22 cellular contexts compared by ENCODE assay signal in genomic region chr5:76197726-76198125, GRCh38.
DNase-seq lines count a peak whose midpoint lies in the region; ATAC-seq, FAIRE-seq and TF ChIP-seq lines count a peak whose summit lies in the region.
"Had no signal": no experiment of that assay in that cellular context is flagged by ENCODE, and none has a peak within 500 bp of the region (broad histone marks: within the 10 kb centered on the region; RNA-seq: fewer than 3 reads in every experiment).

No MANE protein-coding gene starts in this region.

- H3K27me3 Mint-ChIP-seq in GM23338 (ENCODE audit: insufficient read depth, low read depth, poor library complexity) (peaks cover 2% of the 10 kb centered on the region), endodermal cell (ENCODE audit: insufficient read depth) (no peaks in the 10 kb centered on the region)
- H3K27me3 Mint-ChIP-seq in activated CD4-positive, alpha-beta T cell treated with anti-CD3 and anti-CD28 coated beads, Interleukin-2, amount 10 ng/mL, durations not matched to agents 7 days and 5 days: peaks cover 15% of the 10 kb centered on the region

- no peak for ATAC-seq in GM23338
- no peak for ATAC-seq in sciatic nerve
- ATAC-seq: CD8-positive, alpha-beta T cell; HCT116 had no signal

- peaks cover 49% of the 10 kb centered on the region for H3K4me1 Mint-ChIP-seq in GM23338
- H3K4me1 Mint-ChIP-seq in endodermal cell: peaks cover 31% of the 10 kb centered on the region
- peaks cover 6% of the 10 kb centered on the region for H3K4me1 Mint-ChIP-seq in activated CD4-positive, alpha-beta T cell treated with anti-CD3 and anti-CD28 coated beads, Interleukin-2, amount 10 ng/mL, durations not matched to agents 7 days and 5 days
- H3K4me1 Mint-ChIP-seq: B cell had no signal

- peaks cover 49% of the 10 kb centered on the region for H3K4me1 ChIP-seq in GM23338 (ENCODE audit: insufficient read depth)
- H3K4me1 ChIP-seq in endodermal cell (ENCODE audit: control insufficient read depth, insufficient read depth, low read length): peaks cover 8% of the 10 kb centered on the region
- H3K4me1 ChIP-seq in small intestine (ENCODE audit: control insufficient read depth in 2 of 2, insufficient read depth in 1 of 2, low read depth in 1 of 2, low read length in 1 of 2): no peaks in the 10 kb centered on the region
- H3K4me1 ChIP-seq: Caco-2 had no signal

- FAIRE-seq in small intestine (lab: Jason Lieb, UNC): no peak
- FAIRE-seq: A204.1, G401.6, GM12892, GM19239 had no signal

- no peak overlapping the region for H2AFZ ChIP-seq in GM23338

- H3K36me3 Mint-ChIP-seq in GM23338 (ENCODE audit: low read depth) (no peaks in the 10 kb centered on the region), endodermal cell (ENCODE audit: low read depth) (no peaks in the 10 kb centered on the region)
- H3K36me3 Mint-ChIP-seq in activated CD4-positive, alpha-beta T cell treated with anti-CD3 and anti-CD28 coated beads, Interleukin-2, amount 10 ng/mL, durations not matched to agents 7 days and 5 days (ENCODE audit: low read depth): no peaks in the 10 kb centered on the region
- H3K36me3 Mint-ChIP-seq: CD4-positive, CD25-positive, alpha-beta regulatory T cell; CD8-positive, alpha-beta T cell had no signal

- no peaks in the 10 kb centered on the region for H3K27me3 ChIP-seq in GM23338 (ENCODE audit: insufficient read depth)
- H3K27me3 ChIP-seq in endodermal cell (ENCODE audit: control insufficient read depth, insufficient read depth, low read length, poor library complexity, severe bottlenecking): no peaks in the 10 kb centered on the region
- no peaks in the 10 kb centered on the region for H3K27me3 ChIP-seq in small intestine (ENCODE audit: control insufficient read depth in 2 of 2, insufficient read depth in 2 of 2, low read length in 2 of 2)
- H3K27me3 ChIP-seq: BLaER1 had no signal

- CTCF ChIA-PET in activated CD4-positive, alpha-beta T cell treated with anti-CD3 and anti-CD28 coated beads, Interleukin-2, amount 10 ng/mL, durations not matched to agents 7 days and 5 days (lab: Charles Lee): no interaction called here

- H3K27ac Mint-ChIP-seq in GM23338 (peak overlapping the region; percentile 91; the same call in 1 of the 2 replicates), endodermal cell (peak overlapping the region; percentile 44)
- H3K27ac Mint-ChIP-seq in activated CD4-positive, alpha-beta T cell treated with anti-CD3 and anti-CD28 coated beads, Interleukin-2, amount 10 ng/mL, durations not matched to agents 7 days and 5 days: no peak overlapping the region
- H3K27ac Mint-ChIP-seq: B cell; CD8-positive, alpha-beta T cell had no signal

- no peaks in the 10 kb centered on the region for H4K20me1 ChIP-seq in GM23338 (replicated peaks; ENCODE audit: insufficient read depth)
- H4K20me1 ChIP-seq: BLaER1 had no signal

- no peaks in the 10 kb centered on the region for H3K9me3 Mint-ChIP-seq in GM23338
- H3K9me3 Mint-ChIP-seq in endodermal cell: no peaks in the 10 kb centered on the region
- H3K9me3 Mint-ChIP-seq in activated CD4-positive, alpha-beta T cell treated with anti-CD3 and anti-CD28 coated beads, Interleukin-2, amount 10 ng/mL, durations not matched to agents 7 days and 5 days: no peaks in the 10 kb centered on the region
- H3K9me3 Mint-ChIP-seq: CD8-positive, alpha-beta T cell had no signal

- intact Hi-C loops in sciatic nerve (cut with DNase I): no loop called here

- H3K4me2 ChIP-seq in GM23338: no peak overlapping the region
- H3K4me2 ChIP-seq: BLaER1 had no signal

- H3K4me3 ChIP-seq in GM23338 (no peak overlapping the region), SK-N-MC (peak overlapping the region; percentile 10; the same call in 1 of the 2 replicates), endodermal cell (ENCODE audit: low read length) (no peak overlapping the region), small intestine (ENCODE audit: low read depth in 1 of 2, low read length in 2 of 2) (no peak overlapping the region)
- H3K4me3 ChIP-seq: BLaER1 had no signal

- POLR2A ChIA-PET in activated CD4-positive, alpha-beta T cell treated with anti-CD3 and anti-CD28 coated beads, Interleukin-2, amount 10 ng/mL, durations not matched to agents 7 days and 5 days (lab: Charles Lee): no interaction called here

- no peak overlapping the region for H3K9ac ChIP-seq in SK-N-MC (ENCODE audit: insufficient read length)
- H3K9ac ChIP-seq in endodermal cell (ENCODE audit: extremely low read depth, low read length, poor library complexity, severe bottlenecking): no peak overlapping the region
- H3K9ac ChIP-seq: BLaER1 had no signal

- no peak for TF ChIP-seq CTCF in GM23338 (conservative IDR thresholded peaks at IDR 0.05; ENCODE audit: low read depth in 2 of 2)
- TF ChIP-seq CTCF in endodermal cell (conservative IDR thresholded peaks at IDR 0.05): no peak

- H3K27ac ChIP-seq in GM23338 (ENCODE audit: low read depth) (peak overlapping the region; percentile 72; the same call in 1 of the 2 replicates), SK-N-MC (peak overlapping the region; percentile 96; the same call in 1 of the 2 replicates), endodermal cell (ENCODE audit: low read depth, low read length) (no peak overlapping the region), small intestine (ENCODE audit: low read depth in 1 of 2, low read length in 1 of 2) (no peak overlapping the region)
- H3K27ac ChIP-seq: 22Rv1, BLaER1, C4-2B had no signal

- WGBS in endodermal cell (ENCODE audit: insufficient coverage in 1 of 2, insufficient read length in 1 of 2), 2 experiments: 80 to 94% methylated on average over 1 to 3 of the region's 3 CpGs
- 65 to 80% (median 66%) methylated on average over 3 of the region's 3 CpGs for WGBS in small intestine, 3 donors

- H3K9me3 ChIP-seq in SK-N-MC (ENCODE audit: low read depth, low read length) (no peaks in the 10 kb centered on the region; the same call in 1 of the 2 replicates), endodermal cell (ENCODE audit: control insufficient read depth, low read length) (no peaks in the 10 kb centered on the region), small intestine (ENCODE audit: control insufficient read depth, low read depth) (no peaks in the 10 kb centered on the region)
- H3K9me3 ChIP-seq: BLaER1, Caco-2 had no signal

- no peaks in the 10 kb centered on the region for H3F3A ChIP-seq in GM23338 (replicated peaks; ENCODE audit: low read depth)

- no peak for DNase-seq in GM23338 (ENCODE audit: low spot score)
- DNase-seq in SK-N-MC (ENCODE audit: low read depth, low spot score): no peak
- no peak for DNase-seq in endodermal cell
- peak; percentile 64 for DNase-seq in small intestine
- no peak for DNase-seq in sciatic nerve (ENCODE audit: low spot score)
- no peak for DNase-seq in SKM-1 treated with dmso at 0.1 percent for 144 hours (lab: John Stamatoyannopoulos, UW; ENCODE audit: unreplicated experiment)
- DNase-seq in activated CD4-positive, alpha-beta T cell treated with anti-CD3 and anti-CD28 coated beads, Interleukin-2, amount 10 ng/mL, durations not matched to agents 7 days and 5 days: no peak
- DNase-seq: Caco-2; CD4-positive, CD25-positive, alpha-beta regulatory T cell; CD8-positive, alpha-beta T cell; DMS153; DND-41; GOT3 had no signal

- no peaks in the 10 kb centered on the region for H3K9me2 ChIP-seq in GM23338 (ENCODE audit: insufficient read depth)

- no peaks in the 10 kb centered on the region for H3K36me3 ChIP-seq in GM23338 (ENCODE audit: insufficient read depth)
- H3K36me3 ChIP-seq in SK-N-MC (ENCODE audit: insufficient read depth, low read length): no peaks in the 10 kb centered on the region
- no peaks in the 10 kb centered on the region for H3K36me3 ChIP-seq in endodermal cell (ENCODE audit: control insufficient read depth, insufficient read depth, low read length)
- no peaks in the 10 kb centered on the region for H3K36me3 ChIP-seq in small intestine (ENCODE audit: control insufficient read depth in 2 of 2, insufficient read depth in 2 of 2, low read length in 2 of 2)
- H3K36me3 ChIP-seq: BLaER1 had no signal

- H3K4me3 Mint-ChIP-seq in GM23338 (no peak overlapping the region), endodermal cell (no peak overlapping the region)
- H3K4me3 Mint-ChIP-seq in activated CD4-positive, alpha-beta T cell treated with anti-CD3 and anti-CD28 coated beads, Interleukin-2, amount 10 ng/mL, durations not matched to agents 7 days and 5 days: no peak overlapping the region
- H3K4me3 Mint-ChIP-seq: B cell; CD4-positive, CD25-positive, alpha-beta regulatory T cell; CD8-positive, alpha-beta T cell had no signal

- H3K79me2 ChIP-seq in GM23338 (replicated peaks; ENCODE audit: insufficient read depth): no peaks in the 10 kb centered on the region

TF ChIP-seq in GM23338, 12 proteins besides CTCF, POLR2A, EP300 and RAD21:
- TF ChIP-seq ZNF331 (CRISPR knock-in tag; IDR thresholded peaks at IDR 0.05; ENCODE audit: low read depth) (no peak), EZH2 (IDR thresholded peaks at IDR 0.05; ENCODE audit: low read depth, unreplicated experiment) (no peak)

Comparison
In these comparisons a context has a peak if more than half of its experiments do, and no peak if none do; other contexts are left out.
1. H3K27ac ChIP-seq: peak in GM23338 (single experiment) and SK-N-MC (single experiment); none in endodermal cell (single experiment) and small intestine (0 of 2).